ENCODE assay signal across 26 cellular contexts in the genomic region with DNA sequence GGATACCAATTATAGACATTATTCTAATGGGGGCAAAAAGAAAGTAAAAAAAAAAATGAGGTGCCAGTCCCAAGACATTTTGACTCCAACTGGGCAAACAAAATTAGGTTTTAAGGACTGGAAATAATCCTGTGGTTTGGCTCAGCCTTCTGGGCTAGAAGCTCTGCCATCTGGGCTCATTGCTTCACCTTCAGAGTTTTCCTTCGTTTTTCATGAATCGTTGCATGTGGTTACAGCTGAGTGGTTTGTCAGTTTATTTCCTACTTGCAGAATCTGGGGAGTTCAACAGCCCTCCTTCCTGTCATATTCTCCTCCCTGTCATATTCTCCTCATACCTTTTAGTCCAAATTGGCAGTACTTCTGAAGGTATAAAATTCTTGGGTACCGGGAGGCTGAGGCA. TPM values are rescaled to one million over a fixed set of nuclear protein-coding genes. Genes with fewer than 3 reads are reported as not detected.
DNase-seq lines count a peak whose midpoint lies in the region; ATAC-seq lines count a peak whose summit lies in the region.
"Had no signal": no experiment of that assay in that cellular context is flagged by ENCODE, and none has a peak within 500 bp of the region (broad histone marks: within the 10 kb centered on the region; RNA-seq: fewer than 3 reads in every experiment).

No MANE protein-coding gene starts in this region.

- DNase-seq in NCI-H2171 treated with DMSO at 0.1 percent for 48 hours (lab: John Stamatoyannopoulos, UW) (peak; percentile 54), NCI-H2171 (lab: John Stamatoyannopoulos, UW) (no peak), LHCN-M2 (ENCODE audit: low read depth) (peak; percentile 21), RPMI7951 (ENCODE audit: low read depth) (peak; percentile 56), renal cortical epithelial cell (ENCODE audit: low read depth) (peak; percentile 48), superior temporal gyrus (ENCODE audit: extremely low spot score) (no peak)
- DNase-seq in activated naive CD4-positive, alpha-beta T cell treated with anti-CD3 and anti-CD28 coated beads, Interleukin-2, amount 50 U/mL, for 16 hours, result no peak
- DNase-seq: 8988T; activated T-cell treated with anti-CD3 and anti-CD28 coated beads, Interleukin-2, amount 50 U/mL, for 24 hours; C1 segment of cervical spinal cord; GDM1; kidney glomerular epithelial cell; naive B cell; NCI-H748 treated with DMSO at 0.1 percent for 48 hours; occipital lobe; Peyer's patch; stimulated activated CD4-positive, alpha-beta T cell treated with anti-CD3 and anti-CD28 coated beads, Interleukin-12 subunit alpha, Interleukin-12 subunit beta, amount 100 ng/mL, for 4 hours; stomach; T1000; upper lobe of left lung had no signal

- no peak for ATAC-seq in GM21529 (IDR thresholded peaks at IDR 0.05; ENCODE audit: unreplicated experiment)
- ATAC-seq: activated CD4-positive, CD25-positive, alpha-beta regulatory T cell treated with anti-CD3 and anti-CD28 coated beads, Interleukin-2, amount 50 U/mL, for 24 hours; activated naive CD4-positive, alpha-beta T cell treated with anti-CD3 and anti-CD28 coated beads, Interleukin-2, amount 50 U/mL, for 72 hours; GM23338; K562 had no signal

RNA-seq across cellular contexts. Expression of a gene that starts 12.0 kb away (rescaled TPM):
- total RNA-seq in LHCN-M2 (2014; rRNA removed) (1.1 TPM in 1 of 2 replicates, not detected in the other), renal cortical epithelial cell (1.9 TPM in 1 of 2 replicates, not detected in the other)
- polyA plus RNA-seq in LHCN-M2 (2012), result not detected
- 0.39 TPM in 1 of 2 replicates, not detected in the other for total RNA-seq in RPMI7951 (2014; rRNA removed; shearing (Covaris generic))
- total RNA-seq: epithelial cell of proximal tubule, K562, Peyer's patch, stomach, upper lobe of left lung had no signal
- polyA plus RNA-seq: K562 had no signal

Comparison
In these comparisons a context has a peak if more than half of its experiments do, and no peak if none do; other contexts are left out.
1. DNase-seq: peak in NCI-H2171 treated with DMSO at 0.1 percent for 48 hours (single experiment), LHCN-M2 (single experiment), RPMI7951 (single experiment) and renal cortical epithelial cell (single experiment); none in NCI-H2171 (single experiment), superior temporal gyrus (single experiment) and activated naive CD4-positive, alpha-beta T cell treated with anti-CD3 and anti-CD28 coated beads, Interleukin-2, amount 50 U/mL, for 16 hours (single experiment).